Comparison of ENCODE assay signal across 8 cellular contexts in the genomic region with DNA sequence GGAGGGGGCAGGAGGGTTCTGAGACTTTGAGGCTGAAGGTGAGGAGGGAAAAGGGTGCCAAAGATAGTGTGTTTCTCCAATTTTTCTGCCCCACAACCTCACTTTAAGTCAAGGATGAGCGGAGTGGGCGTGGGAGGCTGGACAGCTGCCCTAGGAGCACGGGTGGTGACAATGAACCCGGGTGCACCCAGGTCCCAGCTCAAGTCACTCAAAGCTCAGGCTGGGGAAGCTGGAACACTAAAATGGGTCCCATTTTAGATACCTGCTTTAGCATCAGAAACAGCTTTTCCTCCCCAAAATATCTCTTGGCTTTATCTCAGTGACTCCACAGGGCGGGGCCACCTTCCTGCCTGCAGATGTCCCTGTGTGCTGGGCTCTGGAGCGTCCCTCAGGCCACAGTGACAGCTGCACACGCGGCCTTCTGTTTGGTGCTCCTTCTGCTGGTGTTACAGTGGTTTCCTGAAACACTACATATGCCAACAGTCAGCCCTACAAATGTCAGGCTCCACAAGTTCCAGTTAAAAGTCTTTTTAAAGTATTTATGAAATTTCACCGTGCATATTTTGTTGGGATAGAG. TPM values are rescaled to one million over a fixed set of nuclear protein-coding genes. Genes with fewer than 3 reads are reported as not detected.
DNase-seq lines count a peak whose midpoint lies in the region; ATAC-seq and TF ChIP-seq lines count a peak whose summit lies in the region.

No MANE protein-coding gene starts in this region.

- POLR2A ChIA-PET in RWPE1 (lab: Yijun Ruan, JAX; ENCODE audit: low non-redundant PET), result no interaction called here

- H3K4me1 Mint-ChIP-seq in stimulated activated effector memory CD8-positive, alpha-beta T cell treated with anti-CD3 and anti-CD28 coated beads, Interleukin-12 subunit alpha, Interleukin-12 subunit beta, amount 100 ng/mL, for 72 hours, result peaks cover 40% of the 10 kb centered on the region

- H3K9me3 ChIP-seq in BLaER1 treated with 17β-estradiol and CSF1 and Interleukin-3, amounts not matched to agents 10 nM and 100 nM (replicated peaks in 1 of 11), result peaks cover 0 to 5% (median 0%) of the 10 kb centered on the region in 11 experiments; a peak in 1 of 22 replicates
- no peaks in the 10 kb centered on the region for H3K9me3 ChIP-seq in smooth muscle cell (replicated peaks; ENCODE audit: low read depth)

- no peaks in the 10 kb centered on the region for H3K79me2 ChIP-seq in smooth muscle cell (ENCODE audit: low read depth)

- no peaks in the 10 kb centered on the region for H3K27me3 ChIP-seq in BLaER1 treated with 17β-estradiol and CSF1 and Interleukin-3, amounts not matched to agents 10 nM and 100 nM
- H3K27me3 ChIP-seq in smooth muscle cell (ENCODE audit: low read depth), result peaks cover 52% of the 10 kb centered on the region

- peaks cover 32% of the 10 kb centered on the region for H3K36me3 Mint-ChIP-seq in stimulated activated effector memory CD8-positive, alpha-beta T cell treated with anti-CD3 and anti-CD28 coated beads, Interleukin-12 subunit alpha, Interleukin-12 subunit beta, amount 100 ng/mL, for 72 hours

- H3K4me1 ChIP-seq in BLaER1 treated with 17β-estradiol and CSF1 and Interleukin-3, amounts not matched to agents 10 nM and 100 nM, result peaks cover 46 to 72% (median 65%) of the 10 kb centered on the region in 10 experiments
- H3K4me1 ChIP-seq in smooth muscle cell (ENCODE audit: low read depth), result peaks cover 8% of the 10 kb centered on the region

- H3K27ac Mint-ChIP-seq in stimulated activated effector memory CD8-positive, alpha-beta T cell treated with anti-CD3 and anti-CD28 coated beads, Interleukin-12 subunit alpha, Interleukin-12 subunit beta, amount 100 ng/mL, for 72 hours, result no peak overlapping the region

- no peaks in the 10 kb centered on the region for H3F3A ChIP-seq in smooth muscle cell (ENCODE audit: low read depth)

- WGBS in smooth muscle cell (ENCODE audit: low lambda C conversion rate), result 70% methylated on average over 9 of the region's 9 CpGs

- peak overlapping the region; percentile 94 for H3K4me3 Mint-ChIP-seq in stimulated activated effector memory CD8-positive, alpha-beta T cell treated with anti-CD3 and anti-CD28 coated beads, Interleukin-12 subunit alpha, Interleukin-12 subunit beta, amount 100 ng/mL, for 72 hours

- ATAC-seq in GM21825 (IDR thresholded peaks at IDR 0.05; ENCODE audit: unreplicated experiment) (peak; percentile 28), HG03045 (IDR thresholded peaks at IDR 0.05; ENCODE audit: unreplicated experiment) (no peak)
- no peak for ATAC-seq in stimulated activated effector memory CD8-positive, alpha-beta T cell treated with anti-CD3 and anti-CD28 coated beads, Interleukin-12 subunit alpha, Interleukin-12 subunit beta, amount 100 ng/mL, for 72 hours

- H3K4me3 ChIP-seq in BLaER1 treated with 17β-estradiol and CSF1 and Interleukin-3, amounts not matched to agents 10 nM and 100 nM, result peak overlapping the region; percentile 90 to 98 (median 96)
- no peak overlapping the region for H3K4me3 ChIP-seq in fibroblast of the aortic adventitia (ENCODE audit: low read depth, low read length)
- no peak overlapping the region for H3K4me3 ChIP-seq in smooth muscle cell

- H3K9ac ChIP-seq in BLaER1 treated with 17β-estradiol and CSF1 and Interleukin-3, amounts not matched to agents 10 nM and 100 nM, result peak overlapping the region; percentile 98 to 100 (median 99)
- H3K9ac ChIP-seq in smooth muscle cell (ENCODE audit: low read depth), result no peak overlapping the region

- TF ChIP-seq CTCF in RWPE1 (conservative IDR thresholded peaks at IDR 0.05; ENCODE audit: low read depth) (no peak), fibroblast of the aortic adventitia (IDR thresholded peaks at IDR 0.05; ENCODE audit: insufficient read depth, low read length) (no peak), smooth muscle cell (IDR thresholded peaks at IDR 0.05; ENCODE audit: borderline replicate concordance, insufficient read depth, poor library complexity, severe bottlenecking) (no peak)

- DNase-seq in RWPE1 (ENCODE audit: low spot score) (no peak), fibroblast of the aortic adventitia (ENCODE audit: low read depth) (peak; percentile 31), smooth muscle cell (lab: John Stamatoyannopoulos, UW; ENCODE audit: unreplicated experiment) (no peak)
- DNase-seq in stimulated activated effector memory CD8-positive, alpha-beta T cell treated with anti-CD3 and anti-CD28 coated beads, Interleukin-12 subunit alpha, Interleukin-12 subunit beta, amount 100 ng/mL, for 72 hours (ENCODE audit: low spot score in 2 of 2), result peak in 1 of 2 donors; percentile 56
- DNase-seq in activated CD4-positive, alpha-beta T cell treated with anti-CD3 and anti-CD28 coated beads for 48 hours, result no peak

- CTCF ChIA-PET in RWPE1 (lab: Yijun Ruan, JAX), result interaction anchor here (0.7 kb wide), 1 partner anchor 134 kb away, joined by 3 read pairs; no protein-coding TSS in a partner anchor

- peaks cover 0 to 18% (median 14%) of the 10 kb centered on the region in 11 experiments; a peak in 17 of 22 replicates for H3K36me3 ChIP-seq in BLaER1 treated with 17β-estradiol and CSF1 and Interleukin-3, amounts not matched to agents 10 nM and 100 nM
- no peaks in the 10 kb centered on the region for H3K36me3 ChIP-seq in smooth muscle cell (ENCODE audit: low read depth)

- no peaks in the 10 kb centered on the region for H3K9me3 Mint-ChIP-seq in stimulated activated effector memory CD8-positive, alpha-beta T cell treated with anti-CD3 and anti-CD28 coated beads, Interleukin-12 subunit alpha, Interleukin-12 subunit beta, amount 100 ng/mL, for 72 hours

- peak overlapping the region; percentile 97 to 100 (median 99) for H3K27ac ChIP-seq in BLaER1 treated with 17β-estradiol and CSF1 and Interleukin-3, amounts not matched to agents 10 nM and 100 nM
- H3K27ac ChIP-seq in RWPE1 (peak overlapping the region; percentile 62), smooth muscle cell (ENCODE audit: low read depth) (no peak overlapping the region)

- H4K20me1 ChIP-seq in BLaER1 treated with 17β-estradiol and CSF1 and Interleukin-3, amounts not matched to agents 10 nM and 100 nM, result peaks cover 0 to 6% (median 0%) of the 10 kb centered on the region in 11 experiments; a peak in 1 of 22 replicates
- no peaks in the 10 kb centered on the region for H4K20me1 ChIP-seq in smooth muscle cell (ENCODE audit: low read depth)

- H3K4me2 ChIP-seq in BLaER1 treated with 17β-estradiol and CSF1 and Interleukin-3, amounts not matched to agents 10 nM and 100 nM, result peak overlapping the region; percentile 88 to 99 (median 96)
- H3K4me2 ChIP-seq in smooth muscle cell, result no peak overlapping the region

- no peak overlapping the region for H2AFZ ChIP-seq in smooth muscle cell (ENCODE audit: low read depth)

RNA-seq across cellular contexts. Expression of a gene that starts 1.4 kb away (rescaled TPM):
- 25.8 and 54.1 TPM in 2 replicates for total RNA-seq in fibroblast of the aortic adventitia (ENCODE audit: low replicate concordance)
- total RNA-seq in smooth muscle cell, result 4.5 and 5.1 TPM in 2 replicates
- 1.4 and 6.3 TPM in 2 replicates for polyA plus RNA-seq in smooth muscle cell

Comparison
In these comparisons a context has a peak if more than half of its experiments do, and no peak if none do; other contexts are left out.
1. H3K4me3 ChIP-seq: peak in BLaER1 treated with 17β-estradiol and CSF1 and Interleukin-3, amounts not matched to agents 10 nM and 100 nM (10 of 10); none in fibroblast of the aortic adventitia (single experiment) and smooth muscle cell (single experiment).